ENCODE assay signal across 16 cellular contexts in genomic region chr9:130213898-130214761, GRCh38. TPM values are rescaled to one million over a fixed set of nuclear protein-coding genes. Genes with fewer than 3 reads are reported as not detected.
DNase-seq lines count a peak whose midpoint lies in the region; ATAC-seq and TF ChIP-seq lines count a peak whose summit lies in the region.
"Had no signal": no experiment of that assay in that cellular context is flagged by ENCODE, and none has a peak within 500 bp of the region (broad histone marks: within the 10 kb centered on the region; RNA-seq: fewer than 3 reads in every experiment).

No MANE protein-coding gene starts in this region.

- peak overlapping the region; percentile 43 for H3K27ac ChIP-seq in neuronal stem cell (replicated peaks; ENCODE audit: low read length)
- H3K27ac ChIP-seq in Peyer's patch, result no peak overlapping the region
- H3K27ac ChIP-seq: tibial nerve had no signal

- peak overlapping the region; percentile 78 for H3K14ac ChIP-seq in neuronal stem cell (ENCODE audit: low read length)

- peak overlapping the region; percentile 77 for H2BK15ac ChIP-seq in neuronal stem cell (ENCODE audit: low read length)

- peak overlapping the region; percentile 46 for H2BK5ac ChIP-seq in neuronal stem cell (ENCODE audit: low read length)

- WGBS in neuronal stem cell (ENCODE audit: extremely low coverage in 2 of 2, insufficient read length in 2 of 2, insufficient replicate concordance in 1 of 2), 2 donors, result no CpG with 5 or more reads among the region's 19 CpGs

- H2AK5ac ChIP-seq in neuronal stem cell (ENCODE audit: low read depth, low read length), result peak overlapping the region; percentile 96

- DNase-seq in ELF-1 (ENCODE audit: low read depth, low spot score), result peak; percentile 96
- peak; percentile 92 to 96 for DNase-seq in NCI-H524 (lab: John Stamatoyannopoulos, UW)
- DNase-seq in epidermal melanocyte (ENCODE audit: insufficient read length, low spot score), result peak; percentile 60
- peak; percentile 49 for DNase-seq in neuronal stem cell (ENCODE audit: low spot score)
- DNase-seq in DMS153 (lab: John Stamatoyannopoulos, UW), result no peak
- no peak for DNase-seq in Peyer's patch
- no peak for DNase-seq in NCI-H1048 (lab: John Stamatoyannopoulos, UW)
- DNase-seq: activated naive CD8-positive, alpha-beta T cell treated with anti-CD3 and anti-CD28 coated beads, Interleukin-2, amount 50 U/mL, for 24 hours; CD4-positive, CD25-positive, alpha-beta regulatory T cell; Kasumi-1; mucosa of descending colon; NCI-H526 treated with DMSO at 0.1 percent for 48 hours had no signal

- H3K4me3 ChIP-seq in neuronal stem cell (ENCODE audit: low read length in 2 of 2) (no peak overlapping the region), Peyer's patch (no peak overlapping the region)
- H3K4me3 ChIP-seq: HAP-1, mucosa of descending colon, tibial nerve had no signal

- H3K36me3 ChIP-seq in neuronal stem cell (replicated peaks in 1 of 2; ENCODE audit: control insufficient read depth in 2 of 2, insufficient read depth in 2 of 2, low read length in 2 of 2) (peaks cover 9 to 19% of the 10 kb centered on the region in 2 donors), Peyer's patch (no peaks in the 10 kb centered on the region)

- no peak overlapping the region for H2BK120ac ChIP-seq in neuronal stem cell (ENCODE audit: low read depth, low read length)

- TF ChIP-seq CTCF in Peyer's patch (IDR thresholded peaks at IDR 0.05), result no peak

- peaks cover 0 to 3% of the 10 kb centered on the region in 2 donors for H3K9me3 ChIP-seq in neuronal stem cell (replicated peaks in 1 of 2; ENCODE audit: control insufficient read depth in 2 of 2, insufficient read depth in 1 of 2, low read depth in 1 of 2, low read length in 2 of 2)
- H3K9me3 ChIP-seq in Peyer's patch, result no peaks in the 10 kb centered on the region
- H3K9me3 ChIP-seq: HAP-1, mucosa of descending colon, tibial nerve had no signal

- peaks cover 17 to 19% of the 10 kb centered on the region in 2 donors for H3K4me1 ChIP-seq in neuronal stem cell (ENCODE audit: control insufficient read depth in 2 of 2, insufficient read depth in 1 of 2, low read depth in 1 of 2, low read length in 2 of 2)
- H3K4me1 ChIP-seq in Peyer's patch, result no peaks in the 10 kb centered on the region
- H3K4me1 ChIP-seq: HAP-1 had no signal

- peak overlapping the region; percentile 96 for H3K23ac ChIP-seq in neuronal stem cell (ENCODE audit: low read depth, low read length, poor library complexity)

- H3K9ac ChIP-seq in neuronal stem cell (ENCODE audit: low read depth, low read length, poor library complexity), result no peak overlapping the region

- H3K4me2 ChIP-seq in neuronal stem cell (ENCODE audit: insufficient read depth, low read length, poor library complexity, severe bottlenecking), result peak overlapping the region; percentile 30

- H3K79me1 ChIP-seq in neuronal stem cell (ENCODE audit: low read depth, low read length), result peaks cover 7% of the 10 kb centered on the region

- no peak for ATAC-seq in HG02610 (IDR thresholded peaks at IDR 0.05; ENCODE audit: unreplicated experiment)
- ATAC-seq: mucosa of descending colon had no signal

- no peak for TF ChIP-seq POLR2A in Peyer's patch (IDR thresholded peaks at IDR 0.05)

- H4K91ac ChIP-seq in neuronal stem cell (ENCODE audit: low read depth, low read length, poor library complexity), result no peak overlapping the region

- H3K4ac ChIP-seq in neuronal stem cell (ENCODE audit: low read length), result no peak overlapping the region

- H2BK12ac ChIP-seq in neuronal stem cell (ENCODE audit: low read length), result peak overlapping the region; percentile 88

- peak overlapping the region; percentile 76 for H2AFZ ChIP-seq in neuronal stem cell (ENCODE audit: low read length)

- peak overlapping the region; percentile 91 for H3K18ac ChIP-seq in neuronal stem cell (ENCODE audit: low read length)

- H4K8ac ChIP-seq in neuronal stem cell (ENCODE audit: low read depth, low read length), result peak overlapping the region; percentile 31

- no peaks in the 10 kb centered on the region for H3K27me3 ChIP-seq in neuronal stem cell (ENCODE audit: control insufficient read depth in 3 of 3, insufficient read depth in 3 of 3, low read depth in 1 of 3, low read length in 3 of 3)
- H3K27me3 ChIP-seq in Peyer's patch, result no peaks in the 10 kb centered on the region
- H3K27me3 ChIP-seq: tibial nerve had no signal

RNA-seq across cellular contexts. Expression of gene NCS1, which starts 41.9 kb away (rescaled TPM):
- 36.7 TPM for polyA plus RNA-seq in neuronal stem cell (2013, experiment 1 of 2)
- polyA plus RNA-seq in neuronal stem cell (2013, experiment 2 of 2), result 36.1 TPM
- total RNA-seq in Peyer's patch, result 1 to 10 TPM in 3 of 4 donors, under 1 TPM in 1; 0.70 to 6.6 (median 4.1) TPM
- polyA plus RNA-seq: CD4-positive, CD25-positive, alpha-beta regulatory T cell had no signal

RNA-seq across cellular contexts. Expression of gene HMCN2, which starts 51.4 kb away (rescaled TPM):
- polyA plus RNA-seq in neuronal stem cell (2013, experiment 1 of 2), result 0.42 TPM
- polyA plus RNA-seq in neuronal stem cell (2013, experiment 2 of 2), result 0.24 TPM
- total RNA-seq in Peyer's patch, result 10 to 100 TPM; 24.8 to 61.7 (median 36.1) TPM
- total RNA-seq: activated CD8-positive, alpha-beta memory T cell treated with anti-CD3 and anti-CD28 coated beads for 36 hours; CD4-positive, CD25-positive, alpha-beta regulatory T cell had no signal
- polyA plus RNA-seq: CD4-positive, CD25-positive, alpha-beta regulatory T cell had no signal

Comparison
In these comparisons a context has a peak if more than half of its experiments do, and no peak if none do; other contexts are left out.
1. DNase-seq: peak in ELF-1 (single experiment), NCI-H524 (2 of 2), epidermal melanocyte (single experiment) and neuronal stem cell (single experiment); none in DMS153 (single experiment), Peyer's patch (0 of 3) and NCI-H1048 (single experiment).